Comparison of ENCODE assay signal across 1 cellular context in the genomic region with DNA sequence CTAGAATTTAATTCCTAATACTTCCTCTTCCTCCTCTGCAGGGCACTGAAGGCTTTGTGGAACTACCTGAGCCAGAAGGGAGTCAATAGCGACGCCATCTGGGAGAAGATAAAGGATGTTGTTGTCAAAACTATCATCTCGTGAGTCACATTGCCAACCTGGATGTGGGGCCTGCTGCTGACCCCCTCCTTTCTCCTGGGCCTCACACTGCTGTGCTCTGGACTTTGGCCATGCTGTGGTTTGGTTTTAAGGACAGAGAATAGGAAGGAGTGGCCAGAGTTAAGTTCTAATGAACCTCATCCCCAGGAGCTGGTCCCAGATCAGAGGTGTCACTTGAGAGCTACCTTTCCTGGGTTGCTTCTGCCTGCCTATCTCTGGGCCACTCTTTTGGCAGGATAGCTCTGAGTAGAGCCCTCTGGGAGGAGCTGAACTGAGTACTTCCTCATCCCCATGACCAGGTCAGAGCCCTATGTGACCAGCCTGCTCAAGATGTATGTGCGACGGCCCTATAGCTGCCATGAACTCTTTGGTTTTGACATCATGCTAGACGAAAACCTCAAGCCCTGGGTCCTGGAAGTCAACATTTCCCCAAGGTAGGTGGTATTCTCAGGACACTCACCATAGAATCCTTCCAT.
TF ChIP-seq lines count a peak whose summit lies in the region.

No MANE protein-coding gene starts in this region.

TF ChIP-seq in HepG2, 621 proteins besides CTCF, POLR2A, EP300 and RAD21 (continued from another document and continues in another):
- peak; percentile 20; the same call in 1 of the 2 replicates for TF ChIP-seq ZNF124 (CRISPR knock-in tag; IDR thresholded peaks at IDR 0.05)
- TF ChIP-seq HMGXB3 (CRISPR knock-in tag; IDR thresholded peaks at IDR 0.05; ENCODE audit: borderline replicate concordance): peak; percentile 87; the same call in 1 of the 2 replicates
- TF ChIP-seq FLYWCH1 (CRISPR knock-in tag; IDR thresholded peaks at IDR 0.05): no peak
- TF ChIP-seq ZNF446 (CRISPR knock-in tag; IDR thresholded peaks at IDR 0.05): no peak
- TF ChIP-seq ZSCAN9 (CRISPR knock-in tag; IDR thresholded peaks at IDR 0.05; ENCODE audit: borderline replicate concordance): peak; percentile 82; the same call in 1 of the 2 replicates
- no peak for TF ChIP-seq ZNF678 (CRISPR knock-in tag; IDR thresholded peaks at IDR 0.05)
- TF ChIP-seq, protein P1, sequence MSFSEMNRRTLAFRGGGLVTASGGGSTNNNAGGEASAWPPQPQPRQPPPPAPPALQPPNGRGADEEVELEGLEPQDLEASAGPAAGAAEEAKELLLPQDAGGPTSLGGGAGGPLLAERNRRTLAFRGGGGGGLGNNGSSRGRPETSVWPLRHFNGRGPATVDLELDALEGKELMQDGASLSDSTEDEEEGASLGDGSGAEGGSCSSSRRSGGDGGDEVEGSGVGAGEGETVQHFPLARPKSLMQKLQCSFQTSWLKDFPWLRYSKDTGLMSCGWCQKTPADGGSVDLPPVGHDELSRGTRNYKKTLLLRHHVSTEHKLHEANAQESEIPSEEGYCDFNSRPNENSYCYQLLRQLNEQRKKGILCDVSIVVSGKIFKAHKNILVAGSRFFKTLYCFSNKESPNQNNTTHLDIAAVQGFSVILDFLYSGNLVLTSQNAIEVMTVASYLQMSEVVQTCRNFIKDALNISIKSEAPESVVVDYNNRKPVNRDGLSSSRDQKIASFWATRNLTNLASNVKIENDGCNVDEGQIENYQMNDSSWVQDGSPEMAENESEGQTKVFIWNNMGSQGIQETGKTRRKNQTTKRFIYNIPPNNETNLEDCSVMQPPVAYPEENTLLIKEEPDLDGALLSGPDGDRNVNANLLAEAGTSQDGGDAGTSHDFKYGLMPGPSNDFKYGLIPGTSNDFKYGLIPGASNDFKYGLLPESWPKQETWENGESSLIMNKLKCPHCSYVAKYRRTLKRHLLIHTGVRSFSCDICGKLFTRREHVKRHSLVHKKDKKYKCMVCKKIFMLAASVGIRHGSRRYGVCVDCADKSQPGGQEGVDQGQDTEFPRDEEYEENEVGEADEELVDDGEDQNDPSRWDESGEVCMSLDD (CRISPR knock-in tag; IDR thresholded peaks at IDR 0.05; ENCODE audit: borderline replicate concordance): no peak
- TF ChIP-seq E2F5 (CRISPR knock-in tag; conservative IDR thresholded peaks at IDR 0.05): no peak
- TF ChIP-seq HMG20B (CRISPR knock-in tag; conservative IDR thresholded peaks at IDR 0.05): no peak
- TF ChIP-seq ZNF816 (CRISPR knock-in tag; IDR thresholded peaks at IDR 0.05; ENCODE audit: borderline replicate concordance): no peak; the same call in 1 of the 2 replicates
- TF ChIP-seq ZNF451 (CRISPR knock-in tag; IDR thresholded peaks at IDR 0.05): no peak
- TF ChIP-seq ETV5 (CRISPR knock-in tag; IDR thresholded peaks at IDR 0.05; ENCODE audit: borderline replicate concordance): peak; percentile 28; the same call in 1 of the 2 replicates
- no peak; the same call in 1 of the 2 replicates for TF ChIP-seq ZNF639 (CRISPR knock-in tag; conservative IDR thresholded peaks at IDR 0.05)
- peak; percentile 77; the same call in 1 of the 2 replicates for TF ChIP-seq PHF21A (CRISPR knock-in tag; IDR thresholded peaks at IDR 0.05)
- peak; percentile 71; the same call in 1 of the 2 replicates for TF ChIP-seq MAZ (IDR thresholded peaks at IDR 0.05; ENCODE audit: borderline replicate concordance, low read depth, low read length)
- TF ChIP-seq MAZ (CRISPR knock-in tag; IDR thresholded peaks at IDR 0.05; ENCODE audit: low read depth): peak; percentile 57; the same call in 1 of the 2 replicates
- peak; percentile 85; the same call in 1 of the 2 replicates for TF ChIP-seq ZNF878 (CRISPR knock-in tag; IDR thresholded peaks at IDR 0.05)
- TF ChIP-seq HNF4A (CRISPR knock-in tag; IDR thresholded peaks at IDR 0.05): peak; percentile 94
- TF ChIP-seq ZNF138 (CRISPR knock-in tag; IDR thresholded peaks at IDR 0.05; ENCODE audit: low read depth): no peak
- no peak for TF ChIP-seq PREB (CRISPR knock-in tag; IDR thresholded peaks at IDR 0.05)
- TF ChIP-seq, protein P2, sequence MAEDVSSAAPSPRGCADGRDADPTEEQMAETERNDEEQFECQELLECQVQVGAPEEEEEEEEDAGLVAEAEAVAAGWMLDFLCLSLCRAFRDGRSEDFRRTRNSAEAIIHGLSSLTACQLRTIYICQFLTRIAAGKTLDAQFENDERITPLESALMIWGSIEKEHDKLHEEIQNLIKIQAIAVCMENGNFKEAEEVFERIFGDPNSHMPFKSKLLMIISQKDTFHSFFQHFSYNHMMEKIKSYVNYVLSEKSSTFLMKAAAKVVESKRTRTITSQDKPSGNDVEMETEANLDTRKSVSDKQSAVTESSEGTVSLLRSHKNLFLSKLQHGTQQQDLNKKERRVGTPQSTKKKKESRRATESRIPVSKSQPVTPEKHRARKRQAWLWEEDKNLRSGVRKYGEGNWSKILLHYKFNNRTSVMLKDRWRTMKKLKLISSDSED (CRISPR knock-in tag; IDR thresholded peaks at IDR 0.05): no peak
- TF ChIP-seq CBFB (CRISPR knock-in tag; IDR thresholded peaks at IDR 0.05): 0 out of 2 replicates have a peak, but pooled peaks have one; percentile 67
- peak; percentile 39; the same call in 1 of the 2 replicates for TF ChIP-seq ZNF747 (CRISPR knock-in tag; IDR thresholded peaks at IDR 0.05; ENCODE audit: borderline replicate concordance)
- TF ChIP-seq SIN3A (IDR thresholded peaks at IDR 0.05; ENCODE audit: borderline replicate concordance, low read depth, low read length): peak; percentile 29; the same call in 1 of the 2 replicates
- no peak for TF ChIP-seq MED13 (CRISPR knock-in tag; IDR thresholded peaks at IDR 0.05)
- TF ChIP-seq ISX (CRISPR knock-in tag; conservative IDR thresholded peaks at IDR 0.05): no peak
- 0 out of 2 replicates have a peak, but pooled peaks have one; percentile 28 for TF ChIP-seq MIER2 (CRISPR knock-in tag; IDR thresholded peaks at IDR 0.05)
- TF ChIP-seq ISL2 (CRISPR knock-in tag; IDR thresholded peaks at IDR 0.05): peak; percentile 56
- TF ChIP-seq MAX (IDR thresholded peaks at IDR 0.05): peak; percentile 85
- TF ChIP-seq SKI (IDR thresholded peaks at IDR 0.05; ENCODE audit: partially characterized antibody): peak; percentile 24
- TF ChIP-seq NKX3-1 (CRISPR knock-in tag; IDR thresholded peaks at IDR 0.05): no peak
- TF ChIP-seq, protein P3, sequence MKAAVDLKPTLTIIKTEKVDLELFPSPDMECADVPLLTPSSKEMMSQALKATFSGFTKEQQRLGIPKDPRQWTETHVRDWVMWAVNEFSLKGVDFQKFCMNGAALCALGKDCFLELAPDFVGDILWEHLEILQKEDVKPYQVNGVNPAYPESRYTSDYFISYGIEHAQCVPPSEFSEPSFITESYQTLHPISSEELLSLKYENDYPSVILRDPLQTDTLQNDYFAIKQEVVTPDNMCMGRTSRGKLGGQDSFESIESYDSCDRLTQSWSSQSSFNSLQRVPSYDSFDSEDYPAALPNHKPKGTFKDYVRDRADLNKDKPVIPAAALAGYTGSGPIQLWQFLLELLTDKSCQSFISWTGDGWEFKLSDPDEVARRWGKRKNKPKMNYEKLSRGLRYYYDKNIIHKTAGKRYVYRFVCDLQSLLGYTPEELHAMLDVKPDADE (CRISPR knock-in tag; IDR thresholded peaks at IDR 0.05): no peak
- TF ChIP-seq ELF4 (CRISPR knock-in tag; IDR thresholded peaks at IDR 0.05; ENCODE audit: borderline replicate concordance): no peak
- TF ChIP-seq DDIT3 (CRISPR knock-in tag; IDR thresholded peaks at IDR 0.05): no peak
- TF ChIP-seq HNF4G (IDR thresholded peaks at IDR 0.05; ENCODE audit: borderline replicate concordance, low read depth, low read length): peak; percentile 91
- peak; percentile 83; the same call in 1 of the 2 replicates for TF ChIP-seq HNF4G (CRISPR knock-in tag; IDR thresholded peaks at IDR 0.05; ENCODE audit: borderline replicate concordance, low read depth)
- TF ChIP-seq SSRP1 (CRISPR knock-in tag; IDR thresholded peaks at IDR 0.05): peak; percentile 68; the same call in 1 of the 2 replicates
- peak; percentile 90; the same call in 1 of the 2 replicates for TF ChIP-seq THRA (CRISPR knock-in tag; IDR thresholded peaks at IDR 0.05; ENCODE audit: borderline replicate concordance)
- TF ChIP-seq MTF2 (CRISPR knock-in tag; IDR thresholded peaks at IDR 0.05; ENCODE audit: borderline replicate concordance): no peak
- TF ChIP-seq POLR2G (IDR thresholded peaks at IDR 0.05; ENCODE audit: low read depth, low read length): no peak; the same call in none of the 2 replicates
- no peak for TF ChIP-seq NR0B2 (CRISPR knock-in tag; IDR thresholded peaks at IDR 0.05)
- no peak for TF ChIP-seq GTF2F1 (IDR thresholded peaks at IDR 0.05; ENCODE audit: low read length)
- peak; percentile 71 for TF ChIP-seq BCL6 (CRISPR knock-in tag; IDR thresholded peaks at IDR 0.05)
- no peak for TF ChIP-seq NFE2 (CRISPR knock-in tag; IDR thresholded peaks at IDR 0.05)
- no peak for TF ChIP-seq ZBTB20 (CRISPR knock-in tag; IDR thresholded peaks at IDR 0.05; ENCODE audit: borderline replicate concordance, low read depth)
- no peak for TF ChIP-seq SP140L (CRISPR knock-in tag; IDR thresholded peaks at IDR 0.05; ENCODE audit: borderline replicate concordance)
- no peak for TF ChIP-seq RBM22 (optimal IDR thresholded peaks at IDR 0.05; ENCODE audit: low read length)
- no peak for TF ChIP-seq ZNF782 (CRISPR knock-in tag; IDR thresholded peaks at IDR 0.05; ENCODE audit: borderline replicate concordance)
- TF ChIP-seq KDM6A (CRISPR knock-in tag; IDR thresholded peaks at IDR 0.05; ENCODE audit: low read depth): peak; percentile 87
